20 cellular contexts compared by ENCODE assay signal in the genomic region with DNA sequence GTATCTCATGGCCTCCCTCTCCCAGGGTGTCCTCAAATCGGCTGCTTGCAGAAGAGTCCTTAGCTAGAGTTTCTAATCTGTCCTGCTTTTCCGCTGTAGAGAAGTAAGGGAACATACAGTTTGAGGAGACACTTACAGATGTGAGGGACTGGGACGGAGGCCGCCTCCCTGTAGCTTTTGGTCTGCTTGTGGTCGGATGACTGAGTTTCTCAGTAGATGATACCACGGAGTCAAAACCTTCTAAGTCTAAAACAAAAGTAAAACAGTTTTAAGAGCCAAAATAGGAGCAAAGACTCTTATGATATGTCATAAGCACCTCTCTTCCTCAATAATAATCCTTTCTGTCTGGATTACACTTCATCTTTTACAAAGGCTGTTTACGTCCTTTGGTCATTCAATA. TPM values are rescaled to one million over a fixed set of nuclear protein-coding genes. Genes with fewer than 3 reads are reported as not detected.
DNase-seq lines count a peak whose midpoint lies in the region; ATAC-seq, FAIRE-seq and TF ChIP-seq lines count a peak whose summit lies in the region.
"Had no signal": no experiment of that assay in that cellular context is flagged by ENCODE, and none has a peak within 500 bp of the region (broad histone marks: within the 10 kb centered on the region; RNA-seq: fewer than 3 reads in every experiment).

No MANE protein-coding gene starts in this region.

- H3K27me3 ChIP-seq in Karpas-422 (ENCODE audit: low read length) (no peaks in the 10 kb centered on the region), pancreas (peaks cover 0 to 9% (median 2%) of the 10 kb centered on the region in 4 donors)
- H3K27me3 ChIP-seq: ascending aorta, testis had no signal

- H2AFZ ChIP-seq in Karpas-422 (ENCODE audit: low read length): no peak overlapping the region
- H2AFZ ChIP-seq: GM23338 had no signal

- H3K4me1 ChIP-seq in Karpas-422 (ENCODE audit: low read length) (peaks cover 33% of the 10 kb centered on the region), pancreas (no peaks in the 10 kb centered on the region)
- H3K4me1 ChIP-seq: ascending aorta, testis had no signal

- no peak for FAIRE-seq in pancreas (lab: Jason Lieb, UNC)
- FAIRE-seq: G401.6, K562 had no signal

- no peaks in the 10 kb centered on the region for H4K20me1 ChIP-seq in Karpas-422 (ENCODE audit: insufficient read depth, low read depth, low read length)

- peaks cover 25% of the 10 kb centered on the region for H3K36me3 Mint-ChIP-seq in activated naive CD4-positive, alpha-beta T cell treated with anti-CD3 and anti-CD28 coated beads for 36 hours (ENCODE audit: low read depth)
- peaks cover 18 to 20% of the 10 kb centered on the region in 2 donors for H3K36me3 Mint-ChIP-seq in activated naive CD4-positive, alpha-beta T cell treated with anti-CD3 and anti-CD28 coated beads, Interleukin-2, amount 50 U/mL, for 72 hours
- peaks cover 24% of the 10 kb centered on the region for H3K36me3 Mint-ChIP-seq in stimulated activated naive CD8-positive, alpha-beta T cell treated with anti-CD3 and anti-CD28 coated beads, Interleukin-15, Interleukin-2, amounts not matched to agents 100 ng/mL and 50 ng/mL, for 24 hours (ENCODE audit: low read depth)

- ATAC-seq in activated naive CD4-positive, alpha-beta T cell treated with anti-CD3 and anti-CD28 coated beads, Interleukin-2, amount 50 U/mL, for 72 hours: peak; percentile 62 to 65
- ATAC-seq in omental fat pad (ENCODE audit: low FRiP score) (no peak), pancreas (no peak)
- ATAC-seq: GM23338, K562, left ventricle myocardium superior, Right ventricle myocardium inferior had no signal

- H3K27ac ChIP-seq in Karpas-422 (ENCODE audit: low read length) (peak overlapping the region; percentile 76), pancreas (no peak overlapping the region)
- H3K27ac ChIP-seq: ascending aorta, testis had no signal

- peak; percentile 37 for DNase-seq in activated naive CD4-positive, alpha-beta T cell treated with anti-CD3 and anti-CD28 coated beads for 36 hours
- no peak for DNase-seq in activated naive CD4-positive, alpha-beta T cell (lab: John Stamatoyannopoulos, UW)
- DNase-seq in Karpas-422 (no peak), omental fat pad (ENCODE audit: low spot score) (no peak), pancreas (no peak)
- no peak for DNase-seq in activated naive CD4-positive, alpha-beta T cell treated with anti-CD3 and anti-CD28 coated beads, Interleukin-2, amount 50 U/mL, for 72 hours (ENCODE audit: low spot score in 2 of 2)
- DNase-seq: activated effector memory CD4-positive, alpha-beta T cell treated with Interleukin-2 at 50 U/mL for 16 hours; DMS153; left ventricle myocardium superior; SW 1271; testis had no signal

- H3K9me3 Mint-ChIP-seq in activated naive CD4-positive, alpha-beta T cell treated with anti-CD3 and anti-CD28 coated beads for 36 hours: no peaks in the 10 kb centered on the region
- H3K9me3 Mint-ChIP-seq in activated naive CD4-positive, alpha-beta T cell treated with anti-CD3 and anti-CD28 coated beads, Interleukin-2, amount 50 U/mL, for 72 hours: no peaks in the 10 kb centered on the region
- no peaks in the 10 kb centered on the region for H3K9me3 Mint-ChIP-seq in stimulated activated naive CD8-positive, alpha-beta T cell treated with anti-CD3 and anti-CD28 coated beads, Interleukin-15, Interleukin-2, amounts not matched to agents 100 ng/mL and 50 ng/mL, for 24 hours
- H3K9me3 Mint-ChIP-seq: CD14-positive monocyte; central memory CD8-positive, alpha-beta T cell; GM23338 had no signal

- peak overlapping the region; percentile 22 for H3K4me3 Mint-ChIP-seq in activated naive CD4-positive, alpha-beta T cell treated with anti-CD3 and anti-CD28 coated beads for 36 hours
- peak overlapping the region; percentile 62 for H3K4me3 Mint-ChIP-seq in stimulated activated naive CD8-positive, alpha-beta T cell treated with anti-CD3 and anti-CD28 coated beads, Interleukin-15, Interleukin-2, amounts not matched to agents 100 ng/mL and 50 ng/mL, for 24 hours
- H3K4me3 Mint-ChIP-seq: CD14-positive monocyte; central memory CD8-positive, alpha-beta T cell; GM23338 had no signal

- peak overlapping the region; percentile 81 for H3K27ac Mint-ChIP-seq in activated naive CD4-positive, alpha-beta T cell treated with anti-CD3 and anti-CD28 coated beads for 36 hours
- H3K27ac Mint-ChIP-seq in activated naive CD4-positive, alpha-beta T cell treated with anti-CD3 and anti-CD28 coated beads, Interleukin-2, amount 50 U/mL, for 72 hours: peak overlapping the region; percentile 55 to 94
- H3K27ac Mint-ChIP-seq in stimulated activated naive CD8-positive, alpha-beta T cell treated with anti-CD3 and anti-CD28 coated beads, Interleukin-15, Interleukin-2, amounts not matched to agents 100 ng/mL and 50 ng/mL, for 24 hours: peak overlapping the region; percentile 81
- H3K27ac Mint-ChIP-seq: GM23338 had no signal

- H3K9ac ChIP-seq in Karpas-422 (ENCODE audit: low read length): no peak overlapping the region

- H3K79me2 ChIP-seq in Karpas-422 (ENCODE audit: low read length): no peaks in the 10 kb centered on the region

- CTCF ChIA-PET in activated naive CD4-positive, alpha-beta T cell treated with anti-CD3 and anti-CD28 coated beads for 36 hours (lab: Charles Lee): interaction anchor here (0.6 to 0.7 kb wide), 2 partner anchors 178 to 197 kb away, joined by 3 read pairs; no protein-coding TSS in a partner anchor

- intact Hi-C loops in activated naive CD4-positive, alpha-beta T cell treated with anti-CD3 and anti-CD28 coated beads for 36 hours (cut with micrococcal nuclease): loop anchor here (10.0 kb wide), 1 partner anchor 515 kb away; no protein-coding TSS in a partner anchor
- intact Hi-C loops in pancreas (cut with DNase I): no loop called here

- H3K9me3 ChIP-seq in Karpas-422 (ENCODE audit: low read length): no peaks in the 10 kb centered on the region
- no peaks in the 10 kb centered on the region for H3K9me3 ChIP-seq in pancreas
- H3K9me3 ChIP-seq: ascending aorta, testis had no signal

- no peaks in the 10 kb centered on the region for H3K27me3 Mint-ChIP-seq in activated naive CD4-positive, alpha-beta T cell treated with anti-CD3 and anti-CD28 coated beads for 36 hours (ENCODE audit: low read depth)
- no peaks in the 10 kb centered on the region for H3K27me3 Mint-ChIP-seq in stimulated activated naive CD8-positive, alpha-beta T cell treated with anti-CD3 and anti-CD28 coated beads, Interleukin-15, Interleukin-2, amounts not matched to agents 100 ng/mL and 50 ng/mL, for 24 hours
- H3K27me3 Mint-ChIP-seq: central memory CD8-positive, alpha-beta T cell had no signal

- no peak for TF ChIP-seq CTCF in omental fat pad (IDR thresholded peaks at IDR 0.05)
- no peak for TF ChIP-seq CTCF in pancreas (IDR thresholded peaks at IDR 0.05)

- H3K4me3 ChIP-seq in Karpas-422 (ENCODE audit: low read length) (no peak overlapping the region), pancreas (no peak overlapping the region)
- H3K4me3 ChIP-seq: ascending aorta, GM23338, K562, smooth muscle cell, testis had no signal

- WGBS in pancreas, 2 donors: 77 to 88% methylated on average over 7 of the region's 7 CpGs

- H3K36me3 ChIP-seq in Karpas-422 (ENCODE audit: insufficient read depth, low read length) (peaks cover 2% of the 10 kb centered on the region; the same call in 1 of the 2 replicates), pancreas (no peaks in the 10 kb centered on the region)
- H3K36me3 ChIP-seq: ascending aorta had no signal

- no peaks in the 10 kb centered on the region for H3K9me2 ChIP-seq in Karpas-422 (replicated peaks; ENCODE audit: insufficient read depth, low read length)

- H3K4me1 Mint-ChIP-seq in activated naive CD4-positive, alpha-beta T cell treated with anti-CD3 and anti-CD28 coated beads for 36 hours (ENCODE audit: low read depth): peaks cover 50% of the 10 kb centered on the region
- H3K4me1 Mint-ChIP-seq in stimulated activated naive CD8-positive, alpha-beta T cell treated with anti-CD3 and anti-CD28 coated beads, Interleukin-15, Interleukin-2, amounts not matched to agents 100 ng/mL and 50 ng/mL, for 24 hours (ENCODE audit: low read depth): peaks cover 48% of the 10 kb centered on the region
- H3K4me1 Mint-ChIP-seq: CD14-positive monocyte, GM23338 had no signal

- H3K4me2 ChIP-seq in Karpas-422 (ENCODE audit: low read depth, low read length, poor library complexity, severe bottlenecking): no peak overlapping the region
- H3K4me2 ChIP-seq: GM23338, smooth muscle cell had no signal

RNA-seq across cellular contexts. Expression of gene MAP3K15, which starts 34.5 kb away (rescaled TPM):
- 1 to 10 TPM; 1.2 to 1.3 TPM for total RNA-seq in activated naive CD4-positive, alpha-beta T cell treated with anti-CD3 and anti-CD28 coated beads for 36 hours
- not detected in 2 replicates for total RNA-seq in Karpas-422 (2014; rRNA removed; shearing (Covaris generic); ENCODE audit: low replicate concordance)
- total RNA-seq in activated naive CD4-positive, alpha-beta T cell treated with anti-CD3 and anti-CD28 coated beads, Interleukin-2, amount 50 U/mL, for 72 hours: 1 to 10 TPM; 2.4 to 2.5 TPM
- total RNA-seq in omental fat pad (under 1 TPM in 3 of 4 donors, not detected in 1; 0.24 to 0.37 (median 0.25) TPM), pancreas (1 to 10 TPM in 3 of 6 donors, under 1 TPM in 3; 0.32 to 2.4 (median 0.89) TPM)
- polyA plus RNA-seq in pancreas: 1 to 10 TPM; 1.7 to 7.1 TPM
- total RNA-seq: left ventricle myocardium superior, Right ventricle myocardium inferior had no signal
- polyA plus RNA-seq: CD14-positive monocyte, smooth muscle cell had no signal

Comparison
In these comparisons a context has a peak if more than half of its experiments do, and no peak if none do; other contexts are left out.
1. ATAC-seq: peak in activated naive CD4-positive, alpha-beta T cell treated with anti-CD3 and anti-CD28 coated beads, Interleukin-2, amount 50 U/mL, for 72 hours (2 of 2); none in omental fat pad (single experiment) and pancreas (0 of 4).
2. Peak in every context shown above with its lines, with median percentiles within 50 percentile points of each other: H3K27ac Mint-ChIP-seq.